Comparison of ENCODE assay signal across 29 cellular contexts in genomic region chr13:103515410-103515809, GRCh38.
"Had no signal": no experiment of that assay in that cellular context is flagged by ENCODE, and none has a peak within 500 bp of the region (broad histone marks: within the 10 kb centered on the region; RNA-seq: fewer than 3 reads in every experiment).

No MANE protein-coding gene starts in this region.

- H3K9ac ChIP-seq: parathyroid adenoma had no signal

- H3K79me2 ChIP-seq: parathyroid adenoma had no signal

- H3K27ac ChIP-seq: ovary, parathyroid adenoma, psoas muscle, right lobe of liver, sigmoid colon, stomach, thoracic aorta, tibial artery, transverse colon, upper lobe of right lung, vagina had no signal

- H3K27me3 ChIP-seq: ovary, right lobe of liver, sigmoid colon, stomach, tibial artery, transverse colon, upper lobe of right lung, vagina had no signal

- H3K4me1 ChIP-seq: parathyroid adenoma, psoas muscle, sigmoid colon, stomach, tibial artery, upper lobe of right lung, vagina had no signal

- H3K9me3 ChIP-seq: ovary, psoas muscle, right lobe of liver, sigmoid colon, stomach, thoracic aorta, tibial artery, transverse colon, upper lobe of right lung, vagina had no signal

- H3K4me1 Mint-ChIP-seq: naive thymus-derived CD8-positive, alpha-beta T cell; stimulated activated effector memory CD8-positive, alpha-beta T cell treated with anti-CD3 and anti-CD28 coated beads, Interleukin-12 subunit alpha, Interleukin-12 subunit beta, amount 100 ng/mL, for 72 hours; stimulated activated naive B cell treated with anti-CD40 and anti-IgM and Interleukin-4, amounts not matched to agents 10 μg/mL and 1 μg/mL and 100 μg/mL, for 72 hours had no signal

- ATAC-seq: naive thymus-derived CD8-positive, alpha-beta T cell; natural killer cell treated with Interleukin-12 subunit alpha and Interleukin-12 subunit beta and Interleukin-15 and Interleukin-18, amount 100 ng/mL, for 72 hours; psoas muscle; right cardiac atrium; right lobe of liver; stimulated activated effector memory CD8-positive, alpha-beta T cell treated with anti-CD3 and anti-CD28 coated beads, Interleukin-12 subunit alpha, Interleukin-12 subunit beta, amount 100 ng/mL, for 72 hours; stimulated activated naive B cell treated with anti-CD40 and anti-IgM and Interleukin-4, amounts not matched to agents 10 μg/mL and 1 μg/mL and 100 μg/mL, for 72 hours; upper lobe of right lung had no signal

- H3K27ac Mint-ChIP-seq: naive thymus-derived CD8-positive, alpha-beta T cell; natural killer cell treated with Interleukin-12 subunit alpha and Interleukin-12 subunit beta and Interleukin-15 and Interleukin-18, amount 100 ng/mL, for 72 hours; stimulated activated effector memory CD8-positive, alpha-beta T cell treated with anti-CD3 and anti-CD28 coated beads, Interleukin-12 subunit alpha, Interleukin-12 subunit beta, amount 100 ng/mL, for 72 hours; stimulated activated naive B cell treated with anti-CD40 and anti-IgM and Interleukin-4, amounts not matched to agents 10 μg/mL and 1 μg/mL and 100 μg/mL, for 72 hours; stimulated activated naive CD8-positive, alpha-beta T cell treated with anti-CD3 and anti-CD28 coated beads, Interleukin-15, Interleukin-2, amounts not matched to agents 100 ng/mL and 50 ng/mL, for 24 hours; type B pancreatic cell had no signal

- H3K4me3 ChIP-seq: ovary, psoas muscle, right lobe of liver, sigmoid colon, stomach, thoracic aorta, tibial artery, transverse colon, upper lobe of right lung, vagina had no signal

- H3K4me3 Mint-ChIP-seq: naive thymus-derived CD8-positive, alpha-beta T cell; natural killer cell treated with Interleukin-12 subunit alpha and Interleukin-12 subunit beta and Interleukin-15 and Interleukin-18, amount 100 ng/mL, for 72 hours; nephron progenitor cell; neural crest cell; stimulated activated effector memory CD8-positive, alpha-beta T cell treated with anti-CD3 and anti-CD28 coated beads, Interleukin-12 subunit alpha, Interleukin-12 subunit beta, amount 100 ng/mL, for 72 hours; stimulated activated naive B cell treated with anti-CD40 and anti-IgM and Interleukin-4, amounts not matched to agents 10 μg/mL and 1 μg/mL and 100 μg/mL, for 72 hours; stimulated activated naive CD8-positive, alpha-beta T cell treated with anti-CD3 and anti-CD28 coated beads, Interleukin-15, Interleukin-2, amounts not matched to agents 100 ng/mL and 50 ng/mL, for 24 hours; type B pancreatic cell had no signal

- H2AFZ ChIP-seq: parathyroid adenoma had no signal

- H3K36me3 ChIP-seq: ovary, right lobe of liver, sigmoid colon, stomach, thoracic aorta, tibial artery, transverse colon, upper lobe of right lung, vagina had no signal

- H3K27me3 Mint-ChIP-seq: natural killer cell treated with Interleukin-12 subunit alpha and Interleukin-12 subunit beta and Interleukin-15 and Interleukin-18, amount 100 ng/mL, for 72 hours; progenitor cell of endocrine pancreas; stimulated activated naive B cell treated with anti-CD40 and anti-IgM and Interleukin-4, amounts not matched to agents 10 μg/mL and 1 μg/mL and 100 μg/mL, for 72 hours; stimulated activated naive CD8-positive, alpha-beta T cell treated with anti-CD3 and anti-CD28 coated beads, Interleukin-15, Interleukin-2, amounts not matched to agents 100 ng/mL and 50 ng/mL, for 24 hours; type B pancreatic cell had no signal

- H3K36me3 Mint-ChIP-seq: naive thymus-derived CD8-positive, alpha-beta T cell; natural killer cell treated with Interleukin-12 subunit alpha and Interleukin-12 subunit beta and Interleukin-15 and Interleukin-18, amount 100 ng/mL, for 72 hours; stimulated activated effector memory CD8-positive, alpha-beta T cell treated with anti-CD3 and anti-CD28 coated beads, Interleukin-12 subunit alpha, Interleukin-12 subunit beta, amount 100 ng/mL, for 72 hours; stimulated activated naive B cell treated with anti-CD40 and anti-IgM and Interleukin-4, amounts not matched to agents 10 μg/mL and 1 μg/mL and 100 μg/mL, for 72 hours; type B pancreatic cell had no signal

- DNase-seq: naive thymus-derived CD8-positive, alpha-beta T cell; nephron progenitor cell; occipital lobe; ovary; posterior cingulate gyrus; right cardiac atrium; right lobe of liver; sigmoid colon; small intestine; stimulated activated CD4-positive, alpha-beta T cell treated with anti-CD3 and anti-CD28 coated beads, Interleukin-15, amount 100 ng/mL, for 24 hours; stimulated activated CD4-positive, alpha-beta T cell treated with anti-CD3 and anti-CD28 coated beads, Interleukin-2, amount 100 ng/mL, for 24 hours; stimulated activated CD4-positive, alpha-beta T cell treated with anti-CD3 and anti-CD28 coated beads, Interleukin-2, amount 100 ng/mL, for 48 hours; stimulated activated CD4-positive, alpha-beta T cell treated with anti-CD3 and anti-CD28 coated beads, Interleukin-4, amount 100 ng/mL, for 24 hours; stimulated activated naive B cell treated with anti-CD40 and anti-IgM and Interleukin-4, amounts not matched to agents 10 μg/mL and 1 μg/mL and 100 μg/mL, for 72 hours; stimulated activated naive CD4-positive, alpha-beta T cell treated with Interleukin-2 at 50 U/mL for 16 hours; stomach; tibial artery; transverse colon; upper lobe of right lung had no signal

- H3K9me3 Mint-ChIP-seq: nephron progenitor cell; neural crest cell; stimulated activated naive B cell treated with anti-CD40 and anti-IgM and Interleukin-4, amounts not matched to agents 10 μg/mL and 1 μg/mL and 100 μg/mL, for 72 hours; type B pancreatic cell had no signal
